ENCODE assay signal across 9 cellular contexts in the genomic region with DNA sequence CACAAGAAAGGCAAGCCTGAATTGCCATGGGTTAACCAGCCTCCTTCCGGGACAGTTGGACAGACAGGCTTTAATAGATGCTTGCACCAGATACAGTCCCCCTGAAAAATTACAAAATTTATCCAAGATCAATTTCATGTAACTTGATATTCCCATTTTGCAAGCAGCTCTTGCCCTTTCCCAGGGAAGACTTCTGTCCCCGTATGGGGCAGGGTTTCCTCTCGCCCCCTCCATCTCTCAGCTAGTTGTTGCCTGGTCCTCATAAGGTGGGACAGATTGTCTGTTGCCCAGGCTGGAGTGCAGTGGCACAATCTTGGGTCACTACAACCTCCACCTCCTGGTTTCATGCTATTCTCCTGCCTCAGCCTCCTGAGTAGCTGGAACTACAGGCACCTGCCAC.
DNase-seq lines count a peak whose midpoint lies in the region; ATAC-seq and TF ChIP-seq lines count a peak whose summit lies in the region.
"Had no signal": no experiment of that assay in that cellular context is flagged by ENCODE, and none has a peak within 500 bp of the region (broad histone marks: within the 10 kb centered on the region; RNA-seq: fewer than 3 reads in every experiment).

No MANE protein-coding gene starts in this region.

- H3K79me2 ChIP-seq in HCT116 (ENCODE audit: insufficient read depth, low read length), result no peaks in the 10 kb centered on the region

- H4K20me1 ChIP-seq in HCT116 (ENCODE audit: insufficient read depth), result no peaks in the 10 kb centered on the region; the same call in 1 of the 2 replicates

- in situ Hi-C loops in GM13976 (cut with MboI; ENCODE audit: low sequenced_read_pairs, unreplicated experiment), result loop anchor here (25.0 kb wide), 1 partner anchor 112 kb away; no protein-coding TSS in a partner anchor

- H3K4me2 ChIP-seq in HCT116 (ENCODE audit: low read length), result peak overlapping the region; percentile 58

- intact Hi-C loops in CD8-positive, alpha-beta T cell (cut with DNase I, micrococcal nuclease), result loop anchor here (1.0 to 5.0 kb wide), 5 partner anchors 13 to 111 kb away; a partner anchor contains a TSS
- intact Hi-C loops in HCT116 (cut with micrococcal nuclease), result loop anchor here (5.0 to 10.0 kb wide), 2 partner anchors 37 to 51 kb away; no protein-coding TSS in a partner anchor

- H3K9ac ChIP-seq in HCT116 (ENCODE audit: low read length), result peak overlapping the region; percentile 19; the same call in 1 of the 2 replicates

- peaks cover 58% of the 10 kb centered on the region for H3K4me1 Mint-ChIP-seq in CD8-positive, alpha-beta T cell (ENCODE audit: low read depth)
- peaks cover 56% of the 10 kb centered on the region for H3K4me1 Mint-ChIP-seq in activated CD8-positive, alpha-beta T cell treated with anti-CD3 and anti-CD28 coated beads, Interleukin-2, amount 10 ng/mL, durations not matched to agents 7 days and 5 days (ENCODE audit: low read depth)
- peaks cover 30 to 31% of the 10 kb centered on the region in 2 donors for H3K4me1 Mint-ChIP-seq in natural killer cell treated with Interleukin-12 subunit alpha and Interleukin-12 subunit beta and Interleukin-15 and Interleukin-18, amount 100 ng/mL, for 72 hours (ENCODE audit: low read depth in 2 of 2)

- peaks cover 12% of the 10 kb centered on the region for H3K4me1 ChIP-seq in CD8-positive, alpha-beta T cell (ENCODE audit: insufficient read depth, low read length)
- H3K4me1 ChIP-seq in HCT116 (ENCODE audit: control insufficient read depth in 1 of 2, insufficient read depth in 2 of 2, low read length in 2 of 2), result peaks cover 17 to 20% of the 10 kb centered on the region in 2 experiments

- H3K9me2 ChIP-seq in HCT116 (ENCODE audit: insufficient read depth), result no peaks in the 10 kb centered on the region

- no peaks in the 10 kb centered on the region for H3K27me3 Mint-ChIP-seq in CD8-positive, alpha-beta T cell (ENCODE audit: low read depth)
- H3K27me3 Mint-ChIP-seq in activated CD8-positive, alpha-beta T cell treated with anti-CD3 and anti-CD28 coated beads, Interleukin-2, amount 10 ng/mL, durations not matched to agents 7 days and 5 days (ENCODE audit: low read depth), result no peaks in the 10 kb centered on the region
- no peaks in the 10 kb centered on the region for H3K27me3 Mint-ChIP-seq in natural killer cell treated with Interleukin-12 subunit alpha and Interleukin-12 subunit beta and Interleukin-15 and Interleukin-18, amount 100 ng/mL, for 72 hours
- H3K27me3 Mint-ChIP-seq: dendritic cell treated with granulocyte-macrophage colony-stimulating factor and Interleukin-4, amounts not matched to agents 40 ng/mL and 50 ng/mL, for 4 days had no signal

- peaks cover 5% of the 10 kb centered on the region for H3K36me3 ChIP-seq in CD8-positive, alpha-beta T cell (ENCODE audit: insufficient read depth, low read length)
- no peaks in the 10 kb centered on the region for H3K36me3 ChIP-seq in HCT116 (ENCODE audit: control insufficient read depth in 1 of 2, insufficient read depth in 2 of 2, low read length in 2 of 2)

- H3K27ac ChIP-seq in CD8-positive, alpha-beta T cell (ENCODE audit: low read depth, low read length), result no peak overlapping the region
- H3K27ac ChIP-seq in HCT116 (ENCODE audit: low read depth, low read length), result peak overlapping the region; percentile 46

- H2AFZ ChIP-seq in HCT116 (ENCODE audit: low read depth, low read length, poor library complexity, severe bottlenecking), result no peak overlapping the region

- no peak for DNase-seq in CD8-positive, alpha-beta T cell
- DNase-seq in HCT116 (ENCODE audit: low read depth, low spot score), result peak; percentile 4
- no peak for DNase-seq in activated CD8-positive, alpha-beta T cell treated with anti-CD3 and anti-CD28 coated beads, Interleukin-2, amount 10 ng/mL, durations not matched to agents 7 days and 5 days
- DNase-seq in natural killer cell treated with Interleukin-12 subunit alpha and Interleukin-12 subunit beta and Interleukin-15 and Interleukin-18, amount 100 ng/mL, for 72 hours (ENCODE audit: low spot score), result no peak
- no peak for DNase-seq in GM13976 (ENCODE audit: low spot score)
- no peak for DNase-seq in AML-193 (lab: John Stamatoyannopoulos, UW)
- DNase-seq in DMS114 treated with DMSO at 0.1 percent for 48 hours (lab: John Stamatoyannopoulos, UW; ENCODE audit: unreplicated experiment), result no peak

- RAD21 ChIA-PET in HCT116 (lab: Charles Lee; ENCODE audit: low non-redundant PET in 1 of 2, low total read pairs in 2 of 2, uncharacterized antibody in 2 of 2, unreplicated experiment in 2 of 2), result interaction anchor here in 1 of 2 experiments (1.0 kb wide), 1 partner anchor 24 kb away, joined by 4 read pairs; no protein-coding TSS in a partner anchor

- CTCF ChIA-PET in CD8-positive, alpha-beta T cell (lab: Charles Lee), result interaction anchor here (0.6 to 1.8 kb wide), 4 partner anchors 9 to 109 kb away, joined by 3 to 4 read pairs (median 4); no protein-coding TSS in a partner anchor
- CTCF ChIA-PET in HCT116 (lab: Charles Lee), result interaction anchor here (1.0 to 1.4 kb wide), 2 partner anchors 11 to 20 kb away, joined by 4 to 5 read pairs; no protein-coding TSS in a partner anchor
- CTCF ChIA-PET in activated CD8-positive, alpha-beta T cell treated with anti-CD3 and anti-CD28 coated beads, Interleukin-2, amount 10 ng/mL, durations not matched to agents 7 days and 5 days (lab: Charles Lee), result interaction anchor here (0.9 to 2.1 kb wide), 11 partner anchors 36 to 157 kb away, joined by 3 to 7 read pairs (median 4); no protein-coding TSS in a partner anchor

- TF ChIP-seq RAD21 in HCT116 (IDR thresholded peaks at IDR 0.05; ENCODE audit: low read depth), result no peak

- POLR2A ChIA-PET in CD8-positive, alpha-beta T cell (lab: Charles Lee), result no interaction called here
- POLR2A ChIA-PET in HCT116 (lab: Charles Lee), result interaction anchor here (0.6 to 1.2 kb wide), 4 partner anchors 14 to 941 kb away, joined by 3 to 6 read pairs (median 4); a partner anchor contains a TSS
- POLR2A ChIA-PET in activated CD8-positive, alpha-beta T cell treated with anti-CD3 and anti-CD28 coated beads, Interleukin-2, amount 10 ng/mL, durations not matched to agents 7 days and 5 days (lab: Charles Lee), result no interaction called here

- no peak for TF ChIP-seq POLR2A in HCT116 (IDR thresholded peaks at IDR 0.05; ENCODE audit: borderline replicate concordance, extremely low read depth, insufficient read depth, insufficient read length)

- no peak overlapping the region for H3K4me3 Mint-ChIP-seq in CD8-positive, alpha-beta T cell
- no peak overlapping the region for H3K4me3 Mint-ChIP-seq in activated CD8-positive, alpha-beta T cell treated with anti-CD3 and anti-CD28 coated beads, Interleukin-2, amount 10 ng/mL, durations not matched to agents 7 days and 5 days
- H3K4me3 Mint-ChIP-seq in natural killer cell treated with Interleukin-12 subunit alpha and Interleukin-12 subunit beta and Interleukin-15 and Interleukin-18, amount 100 ng/mL, for 72 hours, result peak overlapping the region; percentile 59
- H3K4me3 Mint-ChIP-seq: dendritic cell treated with granulocyte-macrophage colony-stimulating factor and Interleukin-4, amounts not matched to agents 40 ng/mL and 50 ng/mL, for 4 days had no signal

- BruUV-seq in HCT116 (replicated peaks; lab: Mats Ljungman, UMichigan), result no TSS peak

- H3K9me3 ChIP-seq in CD8-positive, alpha-beta T cell (ENCODE audit: low read length), result no peaks in the 10 kb centered on the region
- no peaks in the 10 kb centered on the region for H3K9me3 ChIP-seq in HCT116 (ENCODE audit: control insufficient read depth in 1 of 2, insufficient read depth in 1 of 2, low read depth in 1 of 2, low read length in 2 of 2)

- H3K4me3 ChIP-seq in CD8-positive, alpha-beta T cell (ENCODE audit: low read depth, low read length), result no peak overlapping the region
- H3K4me3 ChIP-seq in HCT116 (replicated peaks in 1 of 2; ENCODE audit: low read depth in 1 of 2, low read length in 2 of 2), result no peak overlapping the region

- H3K27me3 ChIP-seq in CD8-positive, alpha-beta T cell (ENCODE audit: insufficient read depth, low read length), result no peaks in the 10 kb centered on the region
- no peaks in the 10 kb centered on the region for H3K27me3 ChIP-seq in HCT116 (ENCODE audit: insufficient read depth, low read length)

- TF ChIP-seq CTCF in CD8-positive, alpha-beta T cell (IDR thresholded peaks at IDR 0.05), result no peak
- no peak for TF ChIP-seq CTCF in HCT116 (IDR thresholded peaks at IDR 0.05 in 2 of 3, conservative IDR thresholded peaks at IDR 0.05 in 1 of 3; ENCODE audit: borderline replicate concordance in 1 of 3, insufficient read depth in 1 of 3, low read depth in 2 of 3, low read length in 2 of 3)
- no peak for TF ChIP-seq CTCF in GM13976 (IDR thresholded peaks at IDR 0.05; ENCODE audit: borderline replicate concordance, control extremely low read depth, extremely low read depth, insufficient read depth, missing control alignments)

- H3K36me3 Mint-ChIP-seq in CD8-positive, alpha-beta T cell, result peaks cover 77% of the 10 kb centered on the region
- H3K36me3 Mint-ChIP-seq in activated CD8-positive, alpha-beta T cell treated with anti-CD3 and anti-CD28 coated beads, Interleukin-2, amount 10 ng/mL, durations not matched to agents 7 days and 5 days (ENCODE audit: low read depth), result peaks cover 68% of the 10 kb centered on the region
- H3K36me3 Mint-ChIP-seq in natural killer cell treated with Interleukin-12 subunit alpha and Interleukin-12 subunit beta and Interleukin-15 and Interleukin-18, amount 100 ng/mL, for 72 hours, result peaks cover 17% of the 10 kb centered on the region

- ATAC-seq in CD8-positive, alpha-beta T cell, result no peak
- peak; percentile 43 for ATAC-seq in HCT116
- peak; percentile 24 for ATAC-seq in activated CD8-positive, alpha-beta T cell treated with anti-CD3 and anti-CD28 coated beads, Interleukin-2, amount 10 ng/mL, durations not matched to agents 7 days and 5 days
- ATAC-seq in natural killer cell treated with Interleukin-12 subunit alpha and Interleukin-12 subunit beta and Interleukin-15 and Interleukin-18, amount 100 ng/mL, for 72 hours, result peak; percentile 7 to 33
- ATAC-seq in GM19035 (IDR thresholded peaks at IDR 0.05; ENCODE audit: unreplicated experiment), result no peak

- H3K27ac Mint-ChIP-seq in CD8-positive, alpha-beta T cell, result peak overlapping the region; percentile 82
- peak overlapping the region; percentile 76 for H3K27ac Mint-ChIP-seq in activated CD8-positive, alpha-beta T cell treated with anti-CD3 and anti-CD28 coated beads, Interleukin-2, amount 10 ng/mL, durations not matched to agents 7 days and 5 days
- peak overlapping the region; percentile 59 to 68 for H3K27ac Mint-ChIP-seq in natural killer cell treated with Interleukin-12 subunit alpha and Interleukin-12 subunit beta and Interleukin-15 and Interleukin-18, amount 100 ng/mL, for 72 hours
- H3K27ac Mint-ChIP-seq: dendritic cell treated with granulocyte-macrophage colony-stimulating factor and Interleukin-4, amounts not matched to agents 40 ng/mL and 50 ng/mL, for 4 days had no signal

- no peaks in the 10 kb centered on the region for H3K9me3 Mint-ChIP-seq in CD8-positive, alpha-beta T cell
- H3K9me3 Mint-ChIP-seq in activated CD8-positive, alpha-beta T cell treated with anti-CD3 and anti-CD28 coated beads, Interleukin-2, amount 10 ng/mL, durations not matched to agents 7 days and 5 days (ENCODE audit: insufficient read depth), result no peaks in the 10 kb centered on the region
- H3K9me3 Mint-ChIP-seq in natural killer cell treated with Interleukin-12 subunit alpha and Interleukin-12 subunit beta and Interleukin-15 and Interleukin-18, amount 100 ng/mL, for 72 hours, result peaks cover 4% of the 10 kb centered on the region
- H3K9me3 Mint-ChIP-seq: dendritic cell treated with granulocyte-macrophage colony-stimulating factor and Interleukin-4, amounts not matched to agents 40 ng/mL and 50 ng/mL, for 4 days had no signal

Comparison
In these comparisons a context has a peak if more than half of its experiments do, and no peak if none do; other contexts are left out.
1. ATAC-seq: peak in HCT116 (single experiment), activated CD8-positive, alpha-beta T cell treated with anti-CD3 and anti-CD28 coated beads, Interleukin-2, amount 10 ng/mL, durations not matched to agents 7 days and 5 days (single experiment) and natural killer cell treated with Interleukin-12 subunit alpha and Interleukin-12 subunit beta and Interleukin-15 and Interleukin-18, amount 100 ng/mL, for 72 hours (2 of 2); none in CD8-positive, alpha-beta T cell (single experiment) and GM19035 (single experiment).
2. Peak in every context shown above with its lines, with median percentiles within 50 percentile points of each other: H3K27ac Mint-ChIP-seq.